Comparison of ENCODE assay signal across 14 cellular contexts in the genomic region with DNA sequence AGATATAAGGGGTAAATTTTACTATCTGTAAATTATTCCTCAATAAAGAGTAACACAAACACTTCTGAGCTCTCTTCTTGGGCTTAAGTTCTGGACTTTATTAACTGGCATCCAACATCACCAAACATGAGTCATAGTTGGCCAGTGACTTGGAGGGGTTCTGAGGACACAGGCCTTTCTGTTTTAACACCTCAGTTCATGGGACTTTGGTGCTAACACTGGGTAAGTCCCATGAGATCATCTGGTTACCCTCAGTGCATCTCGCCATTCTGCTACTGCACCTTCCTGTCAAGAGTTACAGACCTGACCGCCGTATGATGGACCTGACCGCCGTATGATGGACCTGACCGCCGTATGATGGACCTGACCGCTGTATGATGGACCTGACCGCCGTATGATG. TPM values are rescaled to one million over a fixed set of nuclear protein-coding genes. Genes with fewer than 3 reads are reported as not detected.
A peak's percentile ranks its signal among the peaks of the same experiment; 100 is the strongest.
DNase-seq lines count a peak whose midpoint lies in the region; ATAC-seq and TF ChIP-seq lines count a peak whose summit lies in the region.
"Had no signal": no experiment of that assay in that cellular context is flagged by ENCODE, and none has a peak within 500 bp of the region (broad histone marks: within the 10 kb centered on the region; RNA-seq: fewer than 3 reads in every experiment).

No MANE protein-coding gene starts in this region.

- no peaks in the 10 kb centered on the region for H3K9me2 ChIP-seq in GM23338 (ENCODE audit: insufficient read depth)

- H3K27me3 Mint-ChIP-seq in GM23338 (ENCODE audit: insufficient read depth, low read depth, poor library complexity): peaks cover 1% of the 10 kb centered on the region
- H3K27me3 Mint-ChIP-seq: stimulated activated naive CD8-positive, alpha-beta T cell treated with anti-CD3 and anti-CD28 coated beads, Interleukin-15, Interleukin-2, amounts not matched to agents 100 ng/mL and 50 ng/mL, for 24 hours had no signal

- peak overlapping the region in 2 of 4 donors; percentile 20 to 79 for H3K27ac ChIP-seq in sigmoid colon
- H3K27ac ChIP-seq in GM23338 (ENCODE audit: low read depth): no peak overlapping the region
- H3K27ac ChIP-seq in effector memory CD4-positive, alpha-beta T cell (ENCODE audit: insufficient read depth, low read length, poor library complexity, severe bottlenecking): no peak overlapping the region

- peaks cover 91% of the 10 kb centered on the region for H3K79me2 ChIP-seq in GM23338 (replicated peaks; ENCODE audit: insufficient read depth)

- no peak for TF ChIP-seq CTCF in sigmoid colon (IDR thresholded peaks at IDR 0.05)
- TF ChIP-seq CTCF in GM23338 (conservative IDR thresholded peaks at IDR 0.05; ENCODE audit: low read depth in 2 of 2): no peak

- H3K36me3 ChIP-seq in adipocyte (ENCODE audit: control insufficient read depth, insufficient read depth, low read length, severe bottlenecking): peaks cover 2% of the 10 kb centered on the region
- H3K36me3 ChIP-seq in sigmoid colon: peaks cover 0 to 4% (median 1%) of the 10 kb centered on the region in 4 donors
- H3K36me3 ChIP-seq in GM23338 (ENCODE audit: insufficient read depth): no peaks in the 10 kb centered on the region
- H3K36me3 ChIP-seq in effector memory CD4-positive, alpha-beta T cell (ENCODE audit: control insufficient read depth, insufficient read depth, low read length): peaks cover 10% of the 10 kb centered on the region

- ATAC-seq in GM18861 (IDR thresholded peaks at IDR 0.05; ENCODE audit: unreplicated experiment) (peak; percentile 29), HG02610 (IDR thresholded peaks at IDR 0.05; ENCODE audit: unreplicated experiment) (peak; percentile 47), GM23338 (no peak), SK-N-SH treated with all-trans-retinoic acid at 6 μM for 48 hours (no peak)

- no peak overlapping the region for H3K4me3 Mint-ChIP-seq in GM23338
- H3K4me3 Mint-ChIP-seq: stimulated activated naive CD8-positive, alpha-beta T cell treated with anti-CD3 and anti-CD28 coated beads, Interleukin-15, Interleukin-2, amounts not matched to agents 100 ng/mL and 50 ng/mL, for 24 hours; T-helper 2 cell treated with Interferon-gamma antibody and Interleukin-4, amounts not matched to agents 5 μg/mL and 100 μg/mL, for 36 hours had no signal

- H3K4me1 Mint-ChIP-seq in GM23338: peaks cover 20% of the 10 kb centered on the region

- no peak for DNase-seq in adipocyte (ENCODE audit: low read depth)
- peak; percentile 41 for DNase-seq in sigmoid colon
- no peak for DNase-seq in GM23338 (ENCODE audit: low spot score)
- no peak for DNase-seq in effector memory CD4-positive, alpha-beta T cell
- DNase-seq in stimulated activated CD4-positive, alpha-beta T cell treated with anti-CD3 and anti-CD28 coated beads, Interleukin-1b, Interleukin-23, amount 100 ng/mL, for 48 hours: no peak
- DNase-seq: activated T-cell treated with anti-CD3 and anti-CD28 coated beads, Interleukin-2, amount 50 U/mL, for 48 hours; NCI-H82; stimulated activated CD4-positive, alpha-beta T cell treated with anti-CD3 and anti-CD28 coated beads, Interleukin-12 subunit alpha, Interleukin-12 subunit beta, amount 100 ng/mL, for 4 hours had no signal

- H3F3A ChIP-seq in GM23338 (replicated peaks; ENCODE audit: low read depth): no peaks in the 10 kb centered on the region

- no peak for TF ChIP-seq POLR2A in sigmoid colon (IDR thresholded peaks at IDR 0.05)

- H3K27ac Mint-ChIP-seq in GM23338: no peak overlapping the region
- H3K27ac Mint-ChIP-seq: T-helper 2 cell treated with Interferon-gamma antibody and Interleukin-4, amounts not matched to agents 5 μg/mL and 100 μg/mL, for 36 hours had no signal

- peak overlapping the region; percentile 36 for H3K9ac ChIP-seq in adipocyte (ENCODE audit: low read length)

- H4K20me1 ChIP-seq in GM23338 (replicated peaks; ENCODE audit: insufficient read depth): peaks cover 24% of the 10 kb centered on the region

- 77 to 79% methylated on average over 10 of the region's 10 CpGs for WGBS in sigmoid colon, 2 donors

- intact Hi-C loops in sigmoid colon (cut with DNase I): no loop called here

- H3K9me3 ChIP-seq in adipocyte (ENCODE audit: control insufficient read depth, low read length) (no peaks in the 10 kb centered on the region), sigmoid colon (no peaks in the 10 kb centered on the region)
- no peaks in the 10 kb centered on the region for H3K9me3 ChIP-seq in effector memory CD4-positive, alpha-beta T cell (ENCODE audit: control insufficient read depth, low read length)

- no peaks in the 10 kb centered on the region for H3K27me3 ChIP-seq in adipocyte (replicated peaks; ENCODE audit: control insufficient read depth, insufficient read depth, low read length)
- no peaks in the 10 kb centered on the region for H3K27me3 ChIP-seq in sigmoid colon
- no peaks in the 10 kb centered on the region for H3K27me3 ChIP-seq in GM23338 (ENCODE audit: insufficient read depth)
- no peaks in the 10 kb centered on the region for H3K27me3 ChIP-seq in effector memory CD4-positive, alpha-beta T cell (replicated peaks; ENCODE audit: control insufficient read depth, insufficient read depth, low read length, poor library complexity, severe bottlenecking)

- H3K4me1 ChIP-seq in adipocyte (ENCODE audit: control insufficient read depth, insufficient read depth, low read length): peaks cover 87% of the 10 kb centered on the region
- H3K4me1 ChIP-seq in sigmoid colon: peaks cover 0 to 82% (median 38%) of the 10 kb centered on the region in 4 donors
- peaks cover 5% of the 10 kb centered on the region; the same call in 1 of the 2 replicates for H3K4me1 ChIP-seq in GM23338 (ENCODE audit: insufficient read depth)
- no peaks in the 10 kb centered on the region for H3K4me1 ChIP-seq in effector memory CD4-positive, alpha-beta T cell (ENCODE audit: control insufficient read depth, insufficient read depth, low read length, poor library complexity, severe bottlenecking)

- peaks cover 35% of the 10 kb centered on the region for H3K36me3 Mint-ChIP-seq in GM23338 (ENCODE audit: low read depth)

- no peak overlapping the region for H2AFZ ChIP-seq in GM23338

- peaks cover 88% of the 10 kb centered on the region for H3K9me3 Mint-ChIP-seq in GM23338
- H3K9me3 Mint-ChIP-seq: stimulated activated naive CD8-positive, alpha-beta T cell treated with anti-CD3 and anti-CD28 coated beads, Interleukin-15, Interleukin-2, amounts not matched to agents 100 ng/mL and 50 ng/mL, for 24 hours; T-helper 2 cell treated with Interferon-gamma antibody and Interleukin-4, amounts not matched to agents 5 μg/mL and 100 μg/mL, for 36 hours had no signal

- no peak overlapping the region for H3K4me2 ChIP-seq in GM23338

- TF ChIP-seq EP300 in sigmoid colon (IDR thresholded peaks at IDR 0.05): no peak

- H3K4me3 ChIP-seq in adipocyte (ENCODE audit: low read length) (peak overlapping the region; percentile 33), sigmoid colon (no peak overlapping the region), GM23338 (no peak overlapping the region)
- no peak overlapping the region for H3K4me3 ChIP-seq in effector memory CD4-positive, alpha-beta T cell (ENCODE audit: insufficient read depth, low read depth, low read length, poor library complexity, severe bottlenecking)
- H3K4me3 ChIP-seq: coronary artery had no signal

TF ChIP-seq in GM23338, 12 proteins besides CTCF, POLR2A, EP300 and RAD21 (continues in another document):
- TF ChIP-seq, protein P1, sequence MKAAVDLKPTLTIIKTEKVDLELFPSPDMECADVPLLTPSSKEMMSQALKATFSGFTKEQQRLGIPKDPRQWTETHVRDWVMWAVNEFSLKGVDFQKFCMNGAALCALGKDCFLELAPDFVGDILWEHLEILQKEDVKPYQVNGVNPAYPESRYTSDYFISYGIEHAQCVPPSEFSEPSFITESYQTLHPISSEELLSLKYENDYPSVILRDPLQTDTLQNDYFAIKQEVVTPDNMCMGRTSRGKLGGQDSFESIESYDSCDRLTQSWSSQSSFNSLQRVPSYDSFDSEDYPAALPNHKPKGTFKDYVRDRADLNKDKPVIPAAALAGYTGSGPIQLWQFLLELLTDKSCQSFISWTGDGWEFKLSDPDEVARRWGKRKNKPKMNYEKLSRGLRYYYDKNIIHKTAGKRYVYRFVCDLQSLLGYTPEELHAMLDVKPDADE (IDR thresholded peaks at IDR 0.05): no peak
- TF ChIP-seq STAT1 (IDR thresholded peaks at IDR 0.05; ENCODE audit: unreplicated experiment): no peak
- TF ChIP-seq ZNF114 (CRISPR knock-in tag; IDR thresholded peaks at IDR 0.05): no peak
- no peak for TF ChIP-seq POLR2AphosphoS5 (IDR thresholded peaks at IDR 0.05; ENCODE audit: low read depth)
- TF ChIP-seq JUNB (IDR thresholded peaks at IDR 0.05; ENCODE audit: unreplicated experiment): no peak

TF ChIP-seq in SK-N-SH treated with all-trans-retinoic acid at 6 μM for 48 hours, 23 proteins besides CTCF, POLR2A, EP300 and RAD21 (continues in another document):
- TF ChIP-seq, protein P2, sequence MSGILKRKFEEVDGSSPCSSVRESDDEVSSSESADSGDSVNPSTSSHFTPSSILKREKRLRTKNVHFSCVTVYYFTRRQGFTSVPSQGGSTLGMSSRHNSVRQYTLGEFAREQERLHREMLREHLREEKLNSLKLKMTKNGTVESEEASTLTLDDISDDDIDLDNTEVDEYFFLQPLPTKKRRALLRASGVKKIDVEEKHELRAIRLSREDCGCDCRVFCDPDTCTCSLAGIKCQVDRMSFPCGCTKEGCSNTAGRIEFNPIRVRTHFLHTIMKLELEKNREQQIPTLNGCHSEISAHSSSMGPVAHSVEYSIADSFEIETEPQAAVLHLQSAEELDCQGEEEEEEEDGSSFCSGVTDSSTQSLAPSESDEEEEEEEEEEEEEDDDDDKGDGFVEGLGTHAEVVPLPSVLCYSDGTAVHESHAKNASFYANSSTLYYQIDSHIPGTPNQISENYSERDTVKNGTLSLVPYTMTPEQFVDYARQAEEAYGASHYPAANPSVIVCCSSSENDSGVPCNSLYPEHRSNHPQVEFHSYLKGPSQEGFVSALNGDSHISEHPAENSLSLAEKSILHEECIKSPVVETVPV (CRISPR knock-in tag; IDR thresholded peaks at IDR 0.05): no peak
- TF ChIP-seq GLIS3 (CRISPR knock-in tag; IDR thresholded peaks at IDR 0.05) (no peak), ZNF565 (CRISPR knock-in tag; conservative IDR thresholded peaks at IDR 0.05; ENCODE audit: low read depth) (no peak), ZFP30 (CRISPR knock-in tag; IDR thresholded peaks at IDR 0.05) (no peak), TCF4 (CRISPR knock-in tag; IDR thresholded peaks at IDR 0.05; ENCODE audit: borderline replicate concordance) (no peak), OSR1 (CRISPR knock-in tag; IDR thresholded peaks at IDR 0.05) (no peak), ISL1 (CRISPR knock-in tag; IDR thresholded peaks at IDR 0.05) (no peak)

RNA-seq across cellular contexts. Expression of a gene that starts 9.9 kb away (rescaled TPM):
- 10 to 100 TPM; 19.4 to 42.0 (median 24.2) TPM for total RNA-seq in sigmoid colon
- polyA plus RNA-seq in sigmoid colon (10 to 100 TPM in 1 of 3 donors, 1 to 10 TPM in 2; 3.6 to 14.0 (median 3.7) TPM), GM23338 (2016; fragmentation: Nextera tagmentation; extraction: Ambion mirVana) (6.7 and 7.7 TPM in 2 replicates)
- 27.1 and 30.3 TPM in 2 replicates for total RNA-seq in GM23338 (2014; rRNA removed; shearing (Covaris generic))

RNA-seq across cellular contexts. Expression of a gene that starts 39.4 kb away (rescaled TPM):
- under 1 TPM; 0.28 to 0.95 (median 0.43) TPM for total RNA-seq in sigmoid colon
- polyA plus RNA-seq in sigmoid colon: under 1 TPM; 0.23 to 0.60 (median 0.50) TPM
- 4.4 and 5.9 TPM in 2 replicates for total RNA-seq in GM23338 (2014; rRNA removed; shearing (Covaris generic))
- 1.4 and 1.9 TPM in 2 replicates for polyA plus RNA-seq in GM23338 (2016; fragmentation: Nextera tagmentation; extraction: Ambion mirVana)

Comparison
In these comparisons a context has a peak if more than half of its experiments do, and no peak if none do; other contexts are left out.
1. ATAC-seq: peak in GM18861 (single experiment) and HG02610 (single experiment); none in GM23338 (single experiment) and SK-N-SH treated with all-trans-retinoic acid at 6 μM for 48 hours (single experiment).